In genomic region chr12:94621662-94622359, GRCh38 we compare ENCODE assay signal across 8 cellular contexts. TPM values are rescaled to one million over a fixed set of nuclear protein-coding genes. Genes with fewer than 3 reads are reported as not detected.
A peak's percentile ranks its signal among the peaks of the same experiment; 100 is the strongest.
DNase-seq lines count a peak whose midpoint lies in the region; ATAC-seq and TF ChIP-seq lines count a peak whose summit lies in the region.

No MANE protein-coding gene starts in this region.

- H3K27me3 Mint-ChIP-seq in T-helper 17 cell, result no peaks in the 10 kb centered on the region

- WGBS in esophagus squamous epithelium, 2 donors, result 19 to 20% methylated on average over 7 of the region's 7 CpGs

- no peak for TF ChIP-seq POLR2A in esophagus squamous epithelium (IDR thresholded peaks at IDR 0.05)

- H3K4me3 Mint-ChIP-seq in T-helper 17 cell, result peak overlapping the region; percentile 77

- no peak for DNase-seq in left ventricle myocardium inferior
- DNase-seq in left ventricle myocardium superior, result no peak
- DNase-seq in T-helper 17 cell, result no peak
- no peak for DNase-seq in esophagus squamous epithelium (lab: John Stamatoyannopoulos, UW)
- no peak for DNase-seq in NCI-H1694 (lab: John Stamatoyannopoulos, UW)
- no peak for DNase-seq in H4 (ENCODE audit: low spot score)

- H3K4me1 Mint-ChIP-seq in T-helper 17 cell, result peaks cover 21% of the 10 kb centered on the region

- TF ChIP-seq CTCF in left ventricle myocardium inferior (IDR thresholded peaks at IDR 0.05; ENCODE audit: borderline replicate concordance), result no peak
- no peak for TF ChIP-seq CTCF in esophagus squamous epithelium (IDR thresholded peaks at IDR 0.05)

- H3K4me1 ChIP-seq in left ventricle myocardium inferior (peaks cover 30% of the 10 kb centered on the region), esophagus squamous epithelium (peaks cover under 1 to 66% (median 22%) of the 10 kb centered on the region in 3 donors), skeletal muscle tissue (ENCODE audit: control insufficient read depth in 3 of 3, insufficient read depth in 3 of 3, low read length in 3 of 3) (peaks cover 41 to 48% (median 41%) of the 10 kb centered on the region in 3 donors)

- H3K36me3 ChIP-seq in left ventricle myocardium inferior, result no peaks in the 10 kb centered on the region
- H3K36me3 ChIP-seq in esophagus squamous epithelium, result no peaks in the 10 kb centered on the region
- H3K36me3 ChIP-seq in skeletal muscle tissue (ENCODE audit: control insufficient read depth in 3 of 3, insufficient read depth in 3 of 3, low read length in 3 of 3), result no peaks in the 10 kb centered on the region

- ATAC-seq in left ventricle myocardium superior, result no peak
- ATAC-seq in HG02981 (IDR thresholded peaks at IDR 0.05; ENCODE audit: unreplicated experiment), result peak; percentile 92
- peak; percentile 84 for ATAC-seq in T-helper 17 cell

- peak overlapping the region; percentile 25 to 64 (median 49) for H3K9ac ChIP-seq in skeletal muscle tissue (ENCODE audit: low read depth in 1 of 3, low read length in 3 of 3)

- intact Hi-C loops in left ventricle myocardium inferior (cut with micrococcal nuclease) (no loop called here), left ventricle myocardium superior (cut with micrococcal nuclease) (no loop called here), esophagus squamous epithelium (cut with DNase I) (no loop called here)

- peaks cover 3% of the 10 kb centered on the region for H3K36me3 Mint-ChIP-seq in T-helper 17 cell (ENCODE audit: low read depth)

- H3K9me3 ChIP-seq in left ventricle myocardium inferior (replicated peaks) (no peaks in the 10 kb centered on the region), T-helper 17 cell (ENCODE audit: control insufficient read depth, low read length, poor library complexity, severe bottlenecking) (no peaks in the 10 kb centered on the region), esophagus squamous epithelium (no peaks in the 10 kb centered on the region), skeletal muscle tissue (ENCODE audit: control insufficient read depth in 3 of 3, low read length in 3 of 3) (no peaks in the 10 kb centered on the region)

- H3K27ac ChIP-seq in left ventricle myocardium inferior (replicated peaks), result peak overlapping the region; percentile 25
- peak overlapping the region; percentile 78 to 91 (median 82) for H3K27ac ChIP-seq in esophagus squamous epithelium
- peak overlapping the region; percentile 68 for H3K27ac ChIP-seq in skeletal muscle tissue (ENCODE audit: low read depth, low read length)

- peak overlapping the region; percentile 43 for H3K4me3 ChIP-seq in left ventricle myocardium inferior
- H3K4me3 ChIP-seq in esophagus squamous epithelium, result peak overlapping the region; percentile 18 to 56 (median 35)
- H3K4me3 ChIP-seq in skeletal muscle tissue (ENCODE audit: low read length in 3 of 3), result peak overlapping the region; percentile 52 to 54 (median 53)

- H3K27me3 ChIP-seq in left ventricle myocardium inferior (ENCODE audit: low read depth), result no peaks in the 10 kb centered on the region
- no peaks in the 10 kb centered on the region for H3K27me3 ChIP-seq in esophagus squamous epithelium
- H3K27me3 ChIP-seq in skeletal muscle tissue (ENCODE audit: control insufficient read depth in 3 of 3, insufficient read depth in 3 of 3, low read length in 3 of 3), result no peaks in the 10 kb centered on the region

- peak overlapping the region; percentile 85 for H3K27ac Mint-ChIP-seq in T-helper 17 cell

RNA-seq across cellular contexts. Expression of gene TMCC3, which starts 28.5 kb away (rescaled TPM):
- total RNA-seq in left ventricle myocardium inferior (1.7 TPM), left ventricle myocardium superior (2.2 TPM), T-helper 17 cell (1 to 10 TPM; 1.5 to 2.9 TPM), esophagus squamous epithelium (10 to 100 TPM in 2 of 4 donors, 1 to 10 TPM in 2; 6.8 to 14.2 (median 10.5) TPM), skeletal muscle tissue (16.7 TPM)
- total RNA-seq in H4 (2014; rRNA removed; shearing (Covaris generic)), result 0.43 and 0.84 TPM in 2 replicates

Comparison
In these comparisons a context has a peak if more than half of its experiments do, and no peak if none do; other contexts are left out.
1. H3K27ac ChIP-seq: peak in every context shown above with its lines; median percentile 82 in esophagus squamous epithelium; 68 in skeletal muscle tissue; 25 in left ventricle myocardium inferior.